Comparison of ENCODE assay signal across 10 cellular contexts in the genomic region with DNA sequence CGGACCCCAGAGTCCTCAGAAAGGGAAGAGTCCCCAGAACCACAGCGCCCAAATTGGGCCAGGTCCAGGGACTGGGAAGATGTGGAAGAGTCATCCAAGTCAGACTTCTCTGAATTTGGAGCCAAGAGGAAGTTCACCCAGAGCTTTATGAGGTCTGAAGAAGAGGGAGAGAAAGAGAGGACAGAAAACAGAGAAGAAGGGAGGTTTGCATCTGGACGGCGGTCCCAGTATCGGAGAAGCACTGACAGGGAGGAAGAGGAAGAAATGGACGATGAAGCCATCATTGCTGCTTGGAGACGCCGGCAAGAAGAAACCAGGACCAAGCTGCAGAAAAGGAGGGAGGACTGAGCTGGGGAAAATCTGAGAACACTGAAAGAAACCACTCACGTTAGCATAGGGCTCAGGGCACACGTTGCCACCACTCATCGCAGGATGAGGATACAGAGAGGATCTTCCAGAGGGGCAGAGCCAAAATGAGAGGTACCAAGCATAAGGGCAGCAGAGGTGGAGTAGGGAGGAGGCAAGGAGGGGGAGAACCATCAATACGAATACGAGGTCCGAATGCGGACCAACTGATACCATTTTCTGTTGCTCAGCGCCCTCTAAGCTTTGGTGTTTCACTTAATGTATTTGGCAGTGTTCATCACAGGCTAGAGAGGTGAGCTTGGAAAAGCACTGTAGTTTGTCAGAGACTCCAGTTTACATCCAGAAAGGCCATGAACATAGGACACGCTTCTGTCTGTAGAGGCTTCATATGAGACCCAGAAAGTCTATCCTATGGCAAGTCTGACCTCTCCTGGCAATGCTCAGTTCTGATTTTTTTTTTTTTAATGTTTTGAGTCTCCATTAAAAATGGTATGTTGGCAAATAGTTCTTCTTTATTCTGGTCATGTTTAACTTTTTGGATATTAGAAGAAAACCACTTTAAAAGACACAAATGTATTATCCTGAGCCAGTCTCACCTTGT. TPM values are rescaled to one million over a fixed set of nuclear protein-coding genes. Genes with fewer than 3 reads are reported as not detected.
DNase-seq lines count a peak whose midpoint lies in the region; ATAC-seq and TF ChIP-seq lines count a peak whose summit lies in the region.
"Had no signal": no experiment of that assay in that cellular context is flagged by ENCODE, and none has a peak within 500 bp of the region (broad histone marks: within the 10 kb centered on the region; RNA-seq: fewer than 3 reads in every experiment).

No MANE protein-coding gene starts in this region.

- POLR2A ChIA-PET in HEK293 (lab: Yijun Ruan, JAX), result no interaction called here

- H3K27me3 ChIP-seq in RWPE2 (ENCODE audit: insufficient read depth, poor library complexity, severe bottlenecking), result no peaks in the 10 kb centered on the region

- no peak overlapping the region for H3K4me3 ChIP-seq in HEK293 (ENCODE audit: low read depth, low read length)
- H3K4me3 ChIP-seq in RWPE2 (ENCODE audit: severe bottlenecking), result no peak overlapping the region

- TF ChIP-seq CTCF in HEK293 (tag by site-specific recombination; IDR thresholded peaks at IDR 0.05) (no peak), RWPE2 (IDR thresholded peaks at IDR 0.05; ENCODE audit: poor library complexity, severe bottlenecking) (peak; percentile 26)

- H3K9me3 ChIP-seq in HEK293 (ENCODE audit: control insufficient read depth, insufficient read depth, low read depth, low read length) (no peaks in the 10 kb centered on the region), RWPE2 (ENCODE audit: severe bottlenecking) (no peaks in the 10 kb centered on the region)

- CTCF ChIA-PET in HEK293 (lab: Yijun Ruan, JAX), result interaction anchor here (0.6 to 1.4 kb wide), 8 partner anchors 13 to 404 kb away, joined by 3 to 7 read pairs (median 4); no protein-coding TSS in a partner anchor

- peak; percentile 36; the same call in 1 of the 3 replicates for ATAC-seq in RWPE2 (ENCODE audit: low read depth)
- peak; percentile 31 for ATAC-seq in left colon
- ATAC-seq in HG02610 (IDR thresholded peaks at IDR 0.05; ENCODE audit: unreplicated experiment), result no peak
- no peak for ATAC-seq in HG03095 (IDR thresholded peaks at IDR 0.05; ENCODE audit: unreplicated experiment)
- ATAC-seq: left lobe of liver had no signal

- DNase-seq in COR-L47 (lab: John Stamatoyannopoulos, UW), result peak; percentile 9
- DNase-seq in RWPE2 (ENCODE audit: low spot score), result no peak
- no peak for DNase-seq in left colon
- DNase-seq in central memory CD4-positive, alpha-beta T cell, result no peak
- DNase-seq: activated naive CD8-positive, alpha-beta T cell treated with anti-CD3 and anti-CD28 coated beads for 36 hours; hippocampal formation had no signal

- intact Hi-C loops in left colon (cut with DNase I, micrococcal nuclease), result no loop called here

- no peaks in the 10 kb centered on the region for H3K4me1 ChIP-seq in HEK293 (ENCODE audit: control insufficient read depth, insufficient read depth, low read length)
- no peaks in the 10 kb centered on the region for H3K4me1 ChIP-seq in RWPE2 (ENCODE audit: insufficient read depth, poor library complexity, severe bottlenecking)

- H3K27ac ChIP-seq in HEK293 (ENCODE audit: extremely low read depth, low read depth, low read length) (no peak overlapping the region), RWPE2 (ENCODE audit: poor library complexity, severe bottlenecking) (no peak overlapping the region)

- H3K36me3 ChIP-seq in HEK293 (ENCODE audit: control insufficient read depth in 2 of 2, insufficient read depth in 1 of 2, low read length in 2 of 2), result no peaks in the 10 kb centered on the region
- H3K36me3 ChIP-seq in RWPE2 (ENCODE audit: low read depth), result no peaks in the 10 kb centered on the region

TF ChIP-seq in HEK293, 187 proteins besides CTCF, POLR2A, EP300 and RAD21:
- peak; percentile 17; the same call in 1 of the 2 replicates for TF ChIP-seq ZNF654 (tag by site-specific recombination; IDR thresholded peaks at IDR 0.05; ENCODE audit: low read depth)
- no peak for TF ChIP-seq ZNF354C (tag by site-specific recombination; IDR thresholded peaks at IDR 0.05; ENCODE audit: borderline replicate concordance, low read depth)
TF ChIP-seq in HEK293: peak in this region for 1.

RNA-seq across cellular contexts. Expression of gene STYXL2, which starts 34.7 kb away (rescaled TPM):
- total RNA-seq in left colon, result under 1 TPM in 1 of 2 donors, not detected in 1; 0.34 TPM
- total RNA-seq: activated naive CD8-positive, alpha-beta T cell treated with anti-CD3 and anti-CD28 coated beads for 36 hours; left lobe of liver had no signal

RNA-seq across cellular contexts. Expression of gene GPA33, which starts 38.4 kb away (rescaled TPM):
- total RNA-seq in left colon, result 100 to 1,000 TPM; 584 to 629 TPM
- total RNA-seq: activated naive CD8-positive, alpha-beta T cell treated with anti-CD3 and anti-CD28 coated beads for 36 hours had no signal

Comparison
In these comparisons a context has a peak if more than half of its experiments do, and no peak if none do; other contexts are left out.
1. ATAC-seq: peak in RWPE2 (single experiment) and left colon (single experiment); none in HG02610 (single experiment) and HG03095 (single experiment).